ENCODE assay signal across 8 cellular contexts in genomic region chr3:49469037-49469875, GRCh38. TPM values are rescaled to one million over a fixed set of nuclear protein-coding genes. Genes with fewer than 3 reads are reported as not detected.
A peak's percentile ranks its signal among the peaks of the same experiment; 100 is the strongest.
DNase-seq lines count a peak whose midpoint lies in the region; ATAC-seq, FAIRE-seq and TF ChIP-seq lines count a peak whose summit lies in the region.

No MANE protein-coding gene starts in this region.

- H4K5ac ChIP-seq in H9 (ENCODE audit: insufficient read length, low read depth, low read length) (no peak overlapping the region), H1 (ENCODE audit: insufficient read length, low read depth, low read length) (peak overlapping the region; percentile 94)

- TF ChIP-seq EP300 in H1 (IDR thresholded peaks at IDR 0.05; ENCODE audit: borderline replicate concordance in 1 of 2, low read depth in 2 of 2, low read length in 2 of 2) = no peak

- H2BK15ac ChIP-seq in H9 (ENCODE audit: low read depth, low read length) = no peak overlapping the region
- peak overlapping the region; percentile 98 for H2BK15ac ChIP-seq in H1 (ENCODE audit: low read length)

- H2BK20ac ChIP-seq in H9 (ENCODE audit: low read depth, low read length, poor library complexity, severe bottlenecking) = no peak overlapping the region
- peak overlapping the region; percentile 90; the same call in 1 of the 2 replicates for H2BK20ac ChIP-seq in H1 (ENCODE audit: low read length)

- H3K79me1 ChIP-seq in H9 (ENCODE audit: insufficient read depth, low read depth, low read length, poor library complexity, severe bottlenecking) (no peaks in the 10 kb centered on the region), H1 (ENCODE audit: low read depth, low read length) (no peaks in the 10 kb centered on the region)

- H3K27me3 ChIP-seq in CD4-positive, alpha-beta memory T cell (ENCODE audit: insufficient read depth, low read length) = no peaks in the 10 kb centered on the region
- H3K27me3 ChIP-seq in H9 (ENCODE audit: insufficient read depth, low read length) = no peaks in the 10 kb centered on the region
- no peaks in the 10 kb centered on the region for H3K27me3 ChIP-seq in H1 (replicated peaks in 1 of 4; ENCODE audit: control insufficient read depth in 3 of 4, extremely low read depth in 1 of 4, insufficient read depth in 3 of 4, low read length in 3 of 4)
- no peaks in the 10 kb centered on the region for H3K27me3 ChIP-seq in testis

- H2AK5ac ChIP-seq in H9 (ENCODE audit: insufficient read length, low read length) (no peak overlapping the region), H1 (ENCODE audit: low read depth, low read length) (peak overlapping the region; percentile 98; the same call in 1 of the 2 replicates)

- no peaks in the 10 kb centered on the region for H3K9me3 Mint-ChIP-seq in CD4-positive, alpha-beta memory T cell
- no peaks in the 10 kb centered on the region for H3K9me3 Mint-ChIP-seq in H9

- H3K18ac ChIP-seq in H9 (ENCODE audit: insufficient read length, low read depth, low read length) = peak overlapping the region; percentile 24
- peak overlapping the region; percentile 94 for H3K18ac ChIP-seq in H1 (ENCODE audit: extremely low read depth, low read length)

- CTCF ChIA-PET in CD4-positive, alpha-beta memory T cell (lab: Charles Lee; ENCODE audit: partially characterized antibody) = interaction anchor here (0.6 to 3.4 kb wide), 7 partner anchors 20 to 447 kb away, joined by 3 to 14 read pairs (median 5); partner anchors contain the start of genes KLHDC8B, NDUFAF3 and USP4
- CTCF ChIA-PET in H1 (lab: Charles Lee; ENCODE audit: partially characterized antibody) = interaction anchor here (0.6 to 5.1 kb wide), 6 partner anchors 9 to 196 kb away, joined by 3 to 32 read pairs (median 6); no protein-coding TSS in a partner anchor

- ATAC-seq in GM19351 (IDR thresholded peaks at IDR 0.05; ENCODE audit: unreplicated experiment) = no peak
- no peak for ATAC-seq in HG03521 (IDR thresholded peaks at IDR 0.05; ENCODE audit: unreplicated experiment)

- H2BK12ac ChIP-seq in H9 (ENCODE audit: insufficient read length, low read depth, low read length) = no peak overlapping the region
- peak overlapping the region; percentile 98 for H2BK12ac ChIP-seq in H1 (ENCODE audit: low read depth, low read length)

- POLR2A ChIA-PET in CD4-positive, alpha-beta memory T cell (lab: Charles Lee; ENCODE audit: partially characterized antibody) = interaction anchor here (0.6 to 3.6 kb wide), 22 partner anchors 9 to 657 kb away, joined by 3 to 53 read pairs (median 5); partner anchors contain the start of genes IMPDH2, KLHDC8B, NDUFAF3 and NICN1
- POLR2A ChIA-PET in H1 (lab: Charles Lee; ENCODE audit: partially characterized antibody) = interaction anchor here (0.6 to 9.1 kb wide), 28 partner anchors 9 to 462 kb away, joined by 3 to 205 read pairs (median 6); partner anchors contain the start of genes AMT, C3orf62, GPX1 and LAMB2

- peaks cover 26% of the 10 kb centered on the region for H3K4me1 ChIP-seq in CD4-positive, alpha-beta memory T cell (ENCODE audit: insufficient read depth, low read length)
- peaks cover 2% of the 10 kb centered on the region; the same call in 1 of the 2 replicates for H3K4me1 ChIP-seq in H9 (ENCODE audit: insufficient read depth, low read length)
- peaks cover 6 to 19% (median 13%) of the 10 kb centered on the region in 4 experiments for H3K4me1 ChIP-seq in H1 (replicated peaks in 1 of 4; ENCODE audit: control insufficient read depth in 3 of 4, insufficient read depth in 4 of 4, low read length in 3 of 4)
- peaks cover 54% of the 10 kb centered on the region for H3K4me1 ChIP-seq in testis

- intact Hi-C loops in CD4-positive, alpha-beta memory T cell (cut with micrococcal nuclease) = no loop called here
- intact Hi-C loops in testis (cut with DNase I; ENCODE audit: low total_unique reads) = no loop called here

- H4K91ac ChIP-seq in H9 (ENCODE audit: insufficient read length, low read depth, low read length) = no peak overlapping the region
- peak overlapping the region; percentile 100 for H4K91ac ChIP-seq in H1 (replicated peaks; ENCODE audit: insufficient read length, low read length)

- TF ChIP-seq CTCF in H9 (conservative IDR thresholded peaks at IDR 0.05) (no peak), H1 (IDR thresholded peaks at IDR 0.05; ENCODE audit: control extremely low read depth in 1 of 3, insufficient read depth in 1 of 3, low read depth in 1 of 3, low read length in 3 of 3) (no peak), testis (IDR thresholded peaks at IDR 0.05) (peak in 1 of 3 experiments; percentile 0)

- H3K56ac ChIP-seq in H9 (ENCODE audit: insufficient read length, low read depth, low read length) (no peak overlapping the region), H1 (replicated peaks; ENCODE audit: insufficient read length, low read depth, low read length) (peak overlapping the region; percentile 85)

- H3K23me2 ChIP-seq in H9 (ENCODE audit: insufficient read length, low read depth, low read length, poor library complexity, severe bottlenecking) (peaks cover 7% of the 10 kb centered on the region), H1 (ENCODE audit: low read depth, low read length) (peaks cover 12% of the 10 kb centered on the region; the same call in 1 of the 2 replicates)

- H3K4me1 Mint-ChIP-seq in CD4-positive, alpha-beta memory T cell = peaks cover 15 to 28% (median 19%) of the 10 kb centered on the region in 4 donors
- peaks cover 27 to 30% of the 10 kb centered on the region in 2 experiments for H3K4me1 Mint-ChIP-seq in H9

- DNase-seq in CD4-positive, alpha-beta memory T cell = no peak
- DNase-seq in H9 = peak; percentile 88
- peak; percentile 73 for DNase-seq in SK-MEL-5 (ENCODE audit: low read depth, low spot score)
- peak; percentile 65 to 69 for DNase-seq in H1 (ENCODE audit: low read depth in 1 of 2, low spot score in 2 of 2)
- peak; percentile 50 to 64 for DNase-seq in lung microvascular endothelial cell (ENCODE audit: low read depth in 2 of 2)
- DNase-seq in testis = peak; percentile 78

- H3K4me3 Mint-ChIP-seq in CD4-positive, alpha-beta memory T cell = peak overlapping the region; percentile 89 to 93 (median 91)
- peak overlapping the region; percentile 74 to 85 for H3K4me3 Mint-ChIP-seq in H9

- H3K4ac ChIP-seq in H9 (ENCODE audit: low read depth, low read length) (no peak overlapping the region; the same call in 1 of the 2 replicates), H1 (replicated peaks; ENCODE audit: insufficient read length, low read depth, low read length) (peak overlapping the region; percentile 79)

- H3K9ac ChIP-seq in H9 (ENCODE audit: extremely low read depth, insufficient read length, low read length) = peak overlapping the region; percentile 64
- peak overlapping the region in 3 of 4 experiments; percentile 68 to 85 (median 77); a peak in 6 of 7 replicates for H3K9ac ChIP-seq in H1 (replicated peaks in 1 of 4; ENCODE audit: extremely low read depth in 1 of 4, low read depth in 3 of 4, low read length in 3 of 4)

- no peaks in the 10 kb centered on the region for H3K9me3 ChIP-seq in CD4-positive, alpha-beta memory T cell (ENCODE audit: control insufficient read depth in 1 of 2, low read length in 2 of 2)
- H3K9me3 ChIP-seq in H9 (ENCODE audit: control insufficient read depth, low read depth, low read length) = no peaks in the 10 kb centered on the region
- no peaks in the 10 kb centered on the region for H3K9me3 ChIP-seq in H1 (ENCODE audit: insufficient read depth in 2 of 2, low read depth in 1 of 2, low read length in 1 of 2)
- H3K9me3 ChIP-seq in testis = no peaks in the 10 kb centered on the region

- H3K4me3 ChIP-seq in CD4-positive, alpha-beta memory T cell (ENCODE audit: low read length in 2 of 2) = peak overlapping the region; percentile 30 to 89
- H3K4me3 ChIP-seq in H1 (ENCODE audit: extremely low read depth in 1 of 4, insufficient read depth in 2 of 4, low read depth in 3 of 4, low read length in 4 of 4) (peak overlapping the region; percentile 38 to 80 (median 52); a peak in 7 of 8 replicates), testis (peak overlapping the region; percentile 62 to 88)

- H3K27me3 Mint-ChIP-seq in CD4-positive, alpha-beta memory T cell = no peaks in the 10 kb centered on the region
- no peaks in the 10 kb centered on the region for H3K27me3 Mint-ChIP-seq in H9 (ENCODE audit: low read depth)

- H3K79me2 ChIP-seq in H9 (ENCODE audit: insufficient read depth, low read length) = peaks cover 15% of the 10 kb centered on the region
- H3K79me2 ChIP-seq in H1 (ENCODE audit: control insufficient read depth in 1 of 2, insufficient read depth in 2 of 2, low read length in 2 of 2) = peaks cover 17 to 35% of the 10 kb centered on the region in 2 experiments

- in situ Hi-C loops in SK-MEL-5 (cut with HindIII; ENCODE audit: low pct_unique_long_range_greater_than_20kb, low sequenced_read_pairs) = no loop called here

- H2BK5ac ChIP-seq in H9 (ENCODE audit: insufficient read length, low read length) (no peak overlapping the region), H1 (ENCODE audit: low read depth, low read length) (peak overlapping the region; percentile 99)

- H2AFZ ChIP-seq in H9 (ENCODE audit: low read length) (no peak overlapping the region), H1 (ENCODE audit: low read length) (peak overlapping the region; percentile 35; the same call in 1 of the 2 replicates)

- no peaks in the 10 kb centered on the region for H3K36me3 ChIP-seq in CD4-positive, alpha-beta memory T cell (ENCODE audit: insufficient read depth, low read length)
- H3K36me3 ChIP-seq in H1 (ENCODE audit: control insufficient read depth in 2 of 4, insufficient read depth in 4 of 4, low read length in 3 of 4) (no peaks in the 10 kb centered on the region), testis (ENCODE audit: low read depth, missing control alignments) (no peaks in the 10 kb centered on the region)

- no CpG with 5 or more reads among the region's 22 CpGs for WGBS in H9 (ENCODE audit: extremely low coverage, insufficient read length, low lambda C conversion rate)
- 14% methylated on average over 22 of the region's 22 CpGs; no CpG with 5 or more reads in 1 of the 2 experiments for WGBS in H1 (ENCODE audit: extremely low coverage in 1 of 2, insufficient coverage in 1 of 2, insufficient read length in 1 of 2, insufficient replicate concordance in 2 of 2, low coverage in 1 of 2, low lambda C conversion rate in 2 of 2, missing lambda C conversion rate in 1 of 2), 2 experiments
- 0 to 4% methylated on average over 11 to 22 of the region's 22 CpGs for WGBS in testis, 2 donors

- no peaks in the 10 kb centered on the region for H4K20me1 ChIP-seq in H9 (ENCODE audit: control insufficient read depth, insufficient read depth, insufficient read length)
- H4K20me1 ChIP-seq in H1 (replicated peaks in 1 of 2; ENCODE audit: control insufficient read depth in 1 of 2, insufficient read depth in 2 of 2, low read length in 2 of 2) = peaks cover 4 to 7% of the 10 kb centered on the region in 2 experiments

- peak overlapping the region; percentile 72; the same call in 1 of the 2 replicates for H3K14ac ChIP-seq in H9 (ENCODE audit: insufficient read depth, low read length)
- H3K14ac ChIP-seq in H1 (ENCODE audit: insufficient read length) = peak overlapping the region; percentile 68

- FAIRE-seq in H1 (lab: Jason Lieb, UNC) = peak; percentile 13

- no peak for TF ChIP-seq RAD21 in H1 (IDR thresholded peaks at IDR 0.05 in 1 of 2, conservative IDR thresholded peaks at IDR 0.05 in 1 of 2; ENCODE audit: low read depth in 2 of 2, low read length in 2 of 2)

- H3K23ac ChIP-seq in H9 (ENCODE audit: insufficient read length, low read depth, low read length) (no peak overlapping the region), H1 (ENCODE audit: insufficient read length) (peak overlapping the region; percentile 34)

- H3T11ph ChIP-seq in H9 (ENCODE audit: low read length) = no peak overlapping the region

- no peak overlapping the region for H2BK120ac ChIP-seq in H9 (ENCODE audit: low read depth, low read length, poor library complexity, severe bottlenecking)
- peak overlapping the region; percentile 96 for H2BK120ac ChIP-seq in H1 (replicated peaks; ENCODE audit: low read depth, low read length)

- H3K4me2 ChIP-seq in H9 (ENCODE audit: insufficient read depth, insufficient read length, low read length) (peak overlapping the region; percentile 55), H1 (ENCODE audit: insufficient read depth in 1 of 2, low read depth in 2 of 2, low read length in 2 of 2) (peak overlapping the region; percentile 88 to 90)

- H3K36me3 Mint-ChIP-seq in CD4-positive, alpha-beta memory T cell = peaks cover 0 to 5% of the 10 kb centered on the region in 2 donors
- peaks cover 9 to 19% (median 14%) of the 10 kb centered on the region in 3 experiments for H3K36me3 Mint-ChIP-seq in H9 (ENCODE audit: insufficient read depth in 1 of 3, low read depth in 3 of 3)

- H3K27ac ChIP-seq in CD4-positive, alpha-beta memory T cell (ENCODE audit: low read depth, low read length) = peak overlapping the region; percentile 69
- H3K27ac ChIP-seq in H9 (ENCODE audit: insufficient read length, low read depth, low read length) = peak overlapping the region; percentile 84
- peak overlapping the region; percentile 92 for H3K27ac ChIP-seq in H1 (ENCODE audit: low read depth, low read length)
- H3K27ac ChIP-seq in testis = peak overlapping the region; percentile 93 to 96

- H4K8ac ChIP-seq in H9 (replicated peaks; ENCODE audit: insufficient read length, low read depth, low read length) = no peak overlapping the region
- peak overlapping the region; percentile 81; the same call in 1 of the 2 replicates for H4K8ac ChIP-seq in H1 (ENCODE audit: extremely low read depth, insufficient read depth, low read length)

- no peak; a peak in 1 of 3 replicates for TF ChIP-seq POLR2A in H1 (IDR thresholded peaks at IDR 0.05; ENCODE audit: control extremely low read depth in 1 of 2, low read depth in 2 of 2, low read length in 2 of 2)
- no peak for TF ChIP-seq POLR2A in testis (IDR thresholded peaks at IDR 0.05)

- H3K27ac Mint-ChIP-seq in CD4-positive, alpha-beta memory T cell = peak overlapping the region; percentile 80 to 94 (median 94)
- peak overlapping the region; percentile 97 to 99 (median 99) for H3K27ac Mint-ChIP-seq in H9

RNA-seq across cellular contexts. Expression of gene DAG1, which starts 0.8 kb away (rescaled TPM):
- 10 to 100 TPM; 15.3 to 18.0 TPM for total RNA-seq in CD4-positive, alpha-beta memory T cell
- polyA plus RNA-seq in CD4-positive, alpha-beta memory T cell = 1 to 10 TPM; 2.7 to 5.0 TPM
- total RNA-seq in H9 (2021) = 93.0 and 94.0 TPM in 2 replicates
- 98.1 and 98.9 TPM in 2 replicates for total RNA-seq in SK-MEL-5 (2014; rRNA removed; shearing (Covaris generic))
- 165 and 236 TPM in 2 replicates for polyA plus RNA-seq in SK-MEL-5 (2015; cell fraction: cytosol; rRNA removed)
- polyA plus RNA-seq in SK-MEL-5 (2015; cell fraction: nucleus; rRNA removed) = 25.8 and 38.7 TPM in 2 replicates
- total RNA-seq in H1 (2021; fragmentation: NEBNext Ultra II Directional; extraction: Animal tissue kit (Norgen Biotek cat#: 25700)) = 137 and 138 TPM in 2 replicates
- 97.5 and 125 TPM in 2 replicates for polyA plus RNA-seq in H1 (2011; rRNA removed)
- 73.3 TPM for polyA plus RNA-seq in H1 (2011; cell fraction: cytosol; rRNA removed)
- polyA plus RNA-seq in H1 (2011; cell fraction: nucleus; rRNA removed) = 117 TPM
- 64.9 to 94.3 TPM (median 86.3 TPM) in 4 replicates for polyA plus RNA-seq in H1 (2012, experiment 1 of 2)
- 106 TPM for polyA plus RNA-seq in H1 (2012, experiment 2 of 2)
- 204 TPM for polyA plus RNA-seq in H1 (2013, experiment 1 of 2)
- polyA plus RNA-seq in H1 (2013, experiment 2 of 2) = 192 TPM
- 188 and 262 TPM in 2 replicates for polyA minus RNA-seq in H1 (2011; rRNA and poly(A)+ RNA removed)
- polyA minus RNA-seq in H1 (2011; cell fraction: cytosol; rRNA and poly(A)+ RNA removed) = 72.7 TPM
- 49.7 TPM for polyA minus RNA-seq in H1 (2011; cell fraction: nucleus; rRNA and poly(A)+ RNA removed)
- total RNA-seq in lung microvascular endothelial cell = 23.1 and 26.2 TPM in 2 replicates
- total RNA-seq in testis = 100 to 1,000 TPM; 169 to 216 TPM
- 85.8 TPM for polyA plus RNA-seq in testis (ENCODE audit: insufficient read depth, low read depth, low replicate concordance)

RNA-seq across cellular contexts. Expression of gene NICN1, which starts 40.1 kb away (rescaled TPM):
- total RNA-seq in CD4-positive, alpha-beta memory T cell = 10 to 100 TPM; 16.7 to 17.8 TPM
- polyA plus RNA-seq in CD4-positive, alpha-beta memory T cell = 1 to 10 TPM; 4.1 to 6.2 TPM
- total RNA-seq in H9 (2021) = 7.8 and 10.0 TPM in 2 replicates
- total RNA-seq in SK-MEL-5 (2014; rRNA removed; shearing (Covaris generic)) = 3.0 and 3.5 TPM in 2 replicates
- polyA plus RNA-seq in SK-MEL-5 (2015; cell fraction: cytosol; rRNA removed) = 3.0 and 3.6 TPM in 2 replicates
- polyA plus RNA-seq in SK-MEL-5 (2015; cell fraction: nucleus; rRNA removed) = 29.7 and 47.5 TPM in 2 replicates
- 8.2 and 9.0 TPM in 2 replicates for total RNA-seq in H1 (2021; fragmentation: NEBNext Ultra II Directional; extraction: Animal tissue kit (Norgen Biotek cat#: 25700))
- 15.3 and 20.9 TPM in 2 replicates for polyA plus RNA-seq in H1 (2011; rRNA removed)
- polyA plus RNA-seq in H1 (2011; cell fraction: cytosol; rRNA removed) = 15.3 TPM
- polyA plus RNA-seq in H1 (2011; cell fraction: nucleus; rRNA removed) = 70.7 TPM
- 11.5 to 14.2 TPM (median 14.0 TPM) in 4 replicates for polyA plus RNA-seq in H1 (2012, experiment 1 of 2)
- polyA plus RNA-seq in H1 (2012, experiment 2 of 2) = 12.2 TPM
- polyA plus RNA-seq in H1 (2013, experiment 1 of 2) = 5.9 TPM
- polyA plus RNA-seq in H1 (2013, experiment 2 of 2) = 6.4 TPM
- polyA minus RNA-seq in H1 (2011; rRNA and poly(A)+ RNA removed) = 21.2 and 25.6 TPM in 2 replicates
- 6.3 TPM for polyA minus RNA-seq in H1 (2011; cell fraction: cytosol; rRNA and poly(A)+ RNA removed)
- polyA minus RNA-seq in H1 (2011; cell fraction: nucleus; rRNA and poly(A)+ RNA removed) = 4.9 TPM
- 2.6 and 4.4 TPM in 2 replicates for total RNA-seq in lung microvascular endothelial cell
- total RNA-seq in testis = 10 to 100 TPM; 15.1 to 19.4 TPM
- 40.9 TPM for polyA plus RNA-seq in testis (ENCODE audit: insufficient read depth, low read depth, low replicate concordance)

RNA-seq across cellular contexts. Expression of gene AMT, which starts 47.0 kb away (rescaled TPM):
- 1 to 10 TPM; 6.4 to 7.6 TPM for total RNA-seq in CD4-positive, alpha-beta memory T cell
- polyA plus RNA-seq in CD4-positive, alpha-beta memory T cell = under 1 TPM; 0.15 to 0.83 TPM
- total RNA-seq in H9 (2021) = 38.8 and 41.2 TPM in 2 replicates
- 0.32 TPM in 1 of 2 replicates, not detected in the other for total RNA-seq in SK-MEL-5 (2014; rRNA removed; shearing (Covaris generic))
- 0.10 TPM in 1 of 2 replicates, not detected in the other for polyA plus RNA-seq in SK-MEL-5 (2015; cell fraction: cytosol; rRNA removed)
- polyA plus RNA-seq in SK-MEL-5 (2015; cell fraction: nucleus; rRNA removed) = 8.5 and 9.7 TPM in 2 replicates
- 44.3 and 46.5 TPM in 2 replicates for total RNA-seq in H1 (2021; fragmentation: NEBNext Ultra II Directional; extraction: Animal tissue kit (Norgen Biotek cat#: 25700))
- polyA plus RNA-seq in H1 (2011; rRNA removed) = 90.1 and 92.4 TPM in 2 replicates
- 97.0 TPM for polyA plus RNA-seq in H1 (2011; cell fraction: cytosol; rRNA removed)
- 227 TPM for polyA plus RNA-seq in H1 (2011; cell fraction: nucleus; rRNA removed)
- 56.6 to 72.5 TPM (median 63.8 TPM) in 4 replicates for polyA plus RNA-seq in H1 (2012, experiment 1 of 2)
- polyA plus RNA-seq in H1 (2012, experiment 2 of 2) = 42.5 TPM
- polyA plus RNA-seq in H1 (2013, experiment 1 of 2) = 35.4 TPM
- 32.2 TPM for polyA plus RNA-seq in H1 (2013, experiment 2 of 2)
- 93.0 and 99.7 TPM in 2 replicates for polyA minus RNA-seq in H1 (2011; rRNA and poly(A)+ RNA removed)
- polyA minus RNA-seq in H1 (2011; cell fraction: cytosol; rRNA and poly(A)+ RNA removed) = 21.9 TPM
- polyA minus RNA-seq in H1 (2011; cell fraction: nucleus; rRNA and poly(A)+ RNA removed) = 33.6 TPM
- 0.22 and 0.60 TPM in 2 replicates for total RNA-seq in lung microvascular endothelial cell
- 10 to 100 TPM in 1 of 2 donors, 1 to 10 TPM in 1; 3.8 to 10.4 TPM for total RNA-seq in testis
- 9.1 TPM for polyA plus RNA-seq in testis (ENCODE audit: insufficient read depth, low read depth, low replicate concordance)

RNA-seq across cellular contexts. Expression of gene TCTA, which starts 57.0 kb away (rescaled TPM):
- 10 to 100 TPM; 38.0 to 39.0 TPM for total RNA-seq in CD4-positive, alpha-beta memory T cell
- polyA plus RNA-seq in CD4-positive, alpha-beta memory T cell = 10 to 100 TPM; 27.8 to 37.8 TPM
- total RNA-seq in H9 (2021) (11.2 and 12.2 TPM in 2 replicates), lung microvascular endothelial cell (13.5 and 23.8 TPM in 2 replicates), testis (10 to 100 TPM; 31.6 to 36.1 TPM)
- 17.7 and 19.8 TPM in 2 replicates for total RNA-seq in SK-MEL-5 (2014; rRNA removed; shearing (Covaris generic))
- 38.4 and 39.3 TPM in 2 replicates for polyA plus RNA-seq in SK-MEL-5 (2015; cell fraction: cytosol; rRNA removed)
- 24.1 and 31.9 TPM in 2 replicates for polyA plus RNA-seq in SK-MEL-5 (2015; cell fraction: nucleus; rRNA removed)
- total RNA-seq in H1 (2021; fragmentation: NEBNext Ultra II Directional; extraction: Animal tissue kit (Norgen Biotek cat#: 25700)) = 6.2 and 7.4 TPM in 2 replicates
- polyA plus RNA-seq in H1 (2011; rRNA removed) (11.0 and 13.2 TPM in 2 replicates), testis (ENCODE audit: insufficient read depth, low read depth, low replicate concordance) (33.6 TPM)
- polyA plus RNA-seq in H1 (2011; cell fraction: cytosol; rRNA removed) = 14.1 TPM
- polyA plus RNA-seq in H1 (2011; cell fraction: nucleus; rRNA removed) = 7.9 TPM
- polyA plus RNA-seq in H1 (2012, experiment 1 of 2) = 8.6 to 10.2 TPM (median 9.5 TPM) in 4 replicates
- 9.0 TPM for polyA plus RNA-seq in H1 (2012, experiment 2 of 2)
- polyA plus RNA-seq in H1 (2013, experiment 1 of 2) = 3.9 TPM
- 4.5 TPM for polyA plus RNA-seq in H1 (2013, experiment 2 of 2)
- polyA minus RNA-seq in H1 (2011; rRNA and poly(A)+ RNA removed) = 11.6 and 12.0 TPM in 2 replicates
- 5.1 TPM for polyA minus RNA-seq in H1 (2011; cell fraction: cytosol; rRNA and poly(A)+ RNA removed)
- 17.3 TPM for polyA minus RNA-seq in H1 (2011; cell fraction: nucleus; rRNA and poly(A)+ RNA removed)

RNA-seq across cellular contexts. Expression of gene RHOA, which starts 57.5 kb away (rescaled TPM):
- total RNA-seq in CD4-positive, alpha-beta memory T cell = 100 to 1,000 TPM; 246 to 269 TPM
- 100 to 1,000 TPM; 616 to 784 TPM for polyA plus RNA-seq in CD4-positive, alpha-beta memory T cell
- total RNA-seq in H9 (2021) (403 and 409 TPM in 2 replicates), lung microvascular endothelial cell (401 and 472 TPM in 2 replicates), testis (100 to 1,000 TPM; 207 to 252 TPM)
- total RNA-seq in SK-MEL-5 (2014; rRNA removed; shearing (Covaris generic)) = 283 and 287 TPM in 2 replicates
- 367 and 376 TPM in 2 replicates for polyA plus RNA-seq in SK-MEL-5 (2015; cell fraction: cytosol; rRNA removed)
- 73.8 and 123 TPM in 2 replicates for polyA plus RNA-seq in SK-MEL-5 (2015; cell fraction: nucleus; rRNA removed)
- 386 and 397 TPM in 2 replicates for total RNA-seq in H1 (2021; fragmentation: NEBNext Ultra II Directional; extraction: Animal tissue kit (Norgen Biotek cat#: 25700))
- polyA plus RNA-seq in H1 (2011; rRNA removed) (176 and 225 TPM in 2 replicates), testis (ENCODE audit: insufficient read depth, low read depth, low replicate concordance) (331 TPM)
- 237 TPM for polyA plus RNA-seq in H1 (2011; cell fraction: cytosol; rRNA removed)
- polyA plus RNA-seq in H1 (2011; cell fraction: nucleus; rRNA removed) = 230 TPM
- 329 to 425 TPM (median 343 TPM) in 4 replicates for polyA plus RNA-seq in H1 (2012, experiment 1 of 2)
- 382 TPM for polyA plus RNA-seq in H1 (2012, experiment 2 of 2)
- polyA plus RNA-seq in H1 (2013, experiment 1 of 2) = 313 TPM
- 317 TPM for polyA plus RNA-seq in H1 (2013, experiment 2 of 2)
- polyA minus RNA-seq in H1 (2011; rRNA and poly(A)+ RNA removed) = 293 and 303 TPM in 2 replicates
- 236 TPM for polyA minus RNA-seq in H1 (2011; cell fraction: cytosol; rRNA and poly(A)+ RNA removed)
- 122 TPM for polyA minus RNA-seq in H1 (2011; cell fraction: nucleus; rRNA and poly(A)+ RNA removed)

Comparison
In these comparisons a context has a peak if more than half of its experiments do, and no peak if none do; other contexts are left out.
1. DNase-seq: peak in H9 (single experiment), SK-MEL-5 (single experiment), H1 (2 of 2), lung microvascular endothelial cell (2 of 2) and testis (single experiment); none in CD4-positive, alpha-beta memory T cell (0 of 5).
2. Peak in every context shown above with its lines, with median percentiles within 50 percentile points of each other: H3K27ac ChIP-seq and H3K4me3 ChIP-seq.